11 cellular contexts compared by ENCODE assay signal in the genomic region with DNA sequence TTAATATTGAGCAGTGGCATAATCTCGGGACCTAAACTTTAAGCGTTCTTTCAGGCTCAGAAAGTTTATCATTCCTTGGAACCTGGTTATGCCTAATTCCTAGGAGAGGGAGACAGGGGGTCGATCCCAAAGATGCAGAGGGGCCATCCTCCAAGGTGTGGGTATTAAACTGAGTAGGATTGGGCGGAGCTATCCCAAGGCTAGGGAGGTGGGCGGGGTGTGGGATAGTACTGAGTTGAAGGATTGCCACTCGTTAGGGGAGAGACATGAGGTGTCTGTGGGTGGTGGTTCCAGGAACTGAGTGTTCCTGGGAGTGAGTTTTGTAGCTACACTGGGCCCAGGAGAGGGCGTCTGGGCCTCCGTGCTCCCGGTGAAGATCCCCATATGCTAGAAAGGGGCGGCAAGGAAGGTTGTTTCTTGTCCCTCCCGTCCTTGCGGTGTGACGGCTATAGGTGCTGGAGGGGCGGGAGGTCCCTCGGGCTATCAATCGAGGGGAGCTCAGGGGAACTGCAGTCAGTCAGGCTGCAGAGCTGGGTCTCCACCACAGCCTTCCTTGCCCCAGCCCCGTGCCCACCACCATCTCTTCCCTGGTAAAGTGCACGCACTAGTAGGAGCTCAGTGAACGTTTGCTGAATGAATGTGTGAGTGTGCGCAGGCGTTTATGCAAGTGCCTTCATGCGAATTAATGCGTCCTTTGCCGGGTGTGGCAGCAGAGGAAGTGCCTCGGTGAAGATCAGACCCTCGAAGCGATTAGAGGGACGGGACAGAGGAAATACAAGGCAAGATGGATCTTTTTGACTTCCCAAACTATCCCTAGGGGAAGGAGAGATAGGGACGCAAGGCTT. TPM values are rescaled to one million over a fixed set of nuclear protein-coding genes. Genes with fewer than 3 reads are reported as not detected.
A peak's percentile ranks its signal among the peaks of the same experiment; 100 is the strongest.
DNase-seq lines count a peak whose midpoint lies in the region; ATAC-seq and TF ChIP-seq lines count a peak whose summit lies in the region.
"Had no signal": no experiment of that assay in that cellular context is flagged by ENCODE, and none has a peak within 500 bp of the region (broad histone marks: within the 10 kb centered on the region; RNA-seq: fewer than 3 reads in every experiment).

No MANE protein-coding gene starts in this region.

- H3K27ac Mint-ChIP-seq in activated naive CD4-positive, alpha-beta T cell treated with anti-CD3 and anti-CD28 coated beads, Interleukin-2, amount 10 ng/mL, durations not matched to agents 7 days and 5 days: peak overlapping the region; percentile 39
- H3K27ac Mint-ChIP-seq in stimulated activated naive B cell treated with anti-CD40 and anti-IgM and Interleukin-4, amounts not matched to agents 10 μg/mL and 1 μg/mL and 100 μg/mL, for 72 hours: peak overlapping the region; percentile 88
- H3K27ac Mint-ChIP-seq in activated T-helper 2 cell treated with anti-CD3 and anti-CD28 coated beads, Interferon-gamma antibody, Interleukin-2, Interleukin-4, amounts not matched to agents 10 μg/mL and 5 μg/mL and 100 μg/mL, durations not matched to agents 14 hours and 24 hours and 36 hours: no peak overlapping the region

- peak overlapping the region; percentile 75 for H2AFZ ChIP-seq in PC-3 (ENCODE audit: low read length)
- H2AFZ ChIP-seq: PC-9 had no signal

- no peaks in the 10 kb centered on the region for H3F3A ChIP-seq in PC-3 (ENCODE audit: low read length, unreplicated experiment)

- H3K4me3 Mint-ChIP-seq in activated naive CD4-positive, alpha-beta T cell treated with anti-CD3 and anti-CD28 coated beads, Interleukin-2, amount 10 ng/mL, durations not matched to agents 7 days and 5 days: peak overlapping the region; percentile 27
- peak overlapping the region; percentile 20 to 58 for H3K4me3 Mint-ChIP-seq in stimulated activated naive B cell treated with anti-CD40 and anti-IgM and Interleukin-4, amounts not matched to agents 10 μg/mL and 1 μg/mL and 100 μg/mL, for 72 hours
- H3K4me3 Mint-ChIP-seq in activated T-helper 2 cell treated with anti-CD3 and anti-CD28 coated beads, Interferon-gamma antibody, Interleukin-2, Interleukin-4, amounts not matched to agents 10 μg/mL and 5 μg/mL and 100 μg/mL, durations not matched to agents 14 hours and 24 hours and 36 hours (ENCODE audit: low read depth): no peak overlapping the region

- TF ChIP-seq CTCF in PC-3 (conservative IDR thresholded peaks at IDR 0.05; ENCODE audit: low read depth, low read length): peak; percentile 39; the same call in 1 of the 2 replicates
- TF ChIP-seq CTCF in epithelial cell of esophagus (IDR thresholded peaks at IDR 0.05; ENCODE audit: insufficient read depth, low read depth, low read length, missing control alignments): peak; percentile 21

- H3K4me3 ChIP-seq in PC-3 (ENCODE audit: low read length) (peak overlapping the region; percentile 52), epithelial cell of esophagus (ENCODE audit: low read length) (no peak overlapping the region)
- H3K4me3 ChIP-seq: PC-9, smooth muscle cell had no signal

- H3K27me3 ChIP-seq in PC-3 (ENCODE audit: low read length): peaks cover 24% of the 10 kb centered on the region

- no peak overlapping the region for H3K27ac ChIP-seq in PC-3 (ENCODE audit: low read length)
- H3K27ac ChIP-seq: PC-9 had no signal

- H4K20me1 ChIP-seq in PC-3 (ENCODE audit: low read length): no peaks in the 10 kb centered on the region

- H3K4me1 ChIP-seq in PC-3 (ENCODE audit: insufficient read depth, low read length): 0 out of 2 replicates have a peak, but pooled peaks cover 6% of the 10 kb centered on the region

- H3K27me3 Mint-ChIP-seq in activated naive CD4-positive, alpha-beta T cell treated with anti-CD3 and anti-CD28 coated beads, Interleukin-2, amount 10 ng/mL, durations not matched to agents 7 days and 5 days: peaks cover 100% of the 10 kb centered on the region
- peaks cover 73 to 90% of the 10 kb centered on the region in 2 donors for H3K27me3 Mint-ChIP-seq in stimulated activated naive B cell treated with anti-CD40 and anti-IgM and Interleukin-4, amounts not matched to agents 10 μg/mL and 1 μg/mL and 100 μg/mL, for 72 hours
- peaks cover 76% of the 10 kb centered on the region for H3K27me3 Mint-ChIP-seq in activated T-helper 2 cell treated with anti-CD3 and anti-CD28 coated beads, Interferon-gamma antibody, Interleukin-2, Interleukin-4, amounts not matched to agents 10 μg/mL and 5 μg/mL and 100 μg/mL, durations not matched to agents 14 hours and 24 hours and 36 hours (ENCODE audit: low read depth)

- H3K4me2 ChIP-seq in PC-3 (ENCODE audit: low read length): peak overlapping the region; percentile 78
- H3K4me2 ChIP-seq: PC-9, smooth muscle cell had no signal

- no TSS peak for BruUV-seq in PC-3 (replicated peaks; lab: Mats Ljungman, UMichigan)

- H3K4me1 Mint-ChIP-seq in activated naive CD4-positive, alpha-beta T cell treated with anti-CD3 and anti-CD28 coated beads, Interleukin-2, amount 10 ng/mL, durations not matched to agents 7 days and 5 days: peaks cover 59% of the 10 kb centered on the region
- peaks cover 27 to 36% of the 10 kb centered on the region in 2 donors for H3K4me1 Mint-ChIP-seq in stimulated activated naive B cell treated with anti-CD40 and anti-IgM and Interleukin-4, amounts not matched to agents 10 μg/mL and 1 μg/mL and 100 μg/mL, for 72 hours
- peaks cover 15% of the 10 kb centered on the region for H3K4me1 Mint-ChIP-seq in activated T-helper 2 cell treated with anti-CD3 and anti-CD28 coated beads, Interferon-gamma antibody, Interleukin-2, Interleukin-4, amounts not matched to agents 10 μg/mL and 5 μg/mL and 100 μg/mL, durations not matched to agents 14 hours and 24 hours and 36 hours (ENCODE audit: low read depth)

- no peaks in the 10 kb centered on the region for H3K36me3 ChIP-seq in PC-3 (ENCODE audit: low read depth, low read length)

- no peaks in the 10 kb centered on the region for H3K9me3 Mint-ChIP-seq in activated naive CD4-positive, alpha-beta T cell treated with anti-CD3 and anti-CD28 coated beads, Interleukin-2, amount 10 ng/mL, durations not matched to agents 7 days and 5 days
- peaks cover 0 to 5% of the 10 kb centered on the region in 2 donors for H3K9me3 Mint-ChIP-seq in stimulated activated naive B cell treated with anti-CD40 and anti-IgM and Interleukin-4, amounts not matched to agents 10 μg/mL and 1 μg/mL and 100 μg/mL, for 72 hours
- H3K9me3 Mint-ChIP-seq in activated T-helper 2 cell treated with anti-CD3 and anti-CD28 coated beads, Interferon-gamma antibody, Interleukin-2, Interleukin-4, amounts not matched to agents 10 μg/mL and 5 μg/mL and 100 μg/mL, durations not matched to agents 14 hours and 24 hours and 36 hours: no peaks in the 10 kb centered on the region

- peak; percentile 24 for DNase-seq in activated naive CD4-positive, alpha-beta T cell treated with anti-CD3 and anti-CD28 coated beads, Interleukin-2, amount 10 ng/mL, durations not matched to agents 7 days and 5 days
- no peak for DNase-seq in activated naive CD4-positive, alpha-beta T cell (lab: John Stamatoyannopoulos, UW)
- DNase-seq in PC-3: peak; percentile 53
- DNase-seq in epithelial cell of esophagus (ENCODE audit: low read depth): no peak
- no peak for DNase-seq in stimulated activated naive B cell treated with anti-CD40 and anti-IgM and Interleukin-4, amounts not matched to agents 10 μg/mL and 1 μg/mL and 100 μg/mL, for 72 hours
- DNase-seq in activated T-helper 2 cell treated with anti-CD3 and anti-CD28 coated beads, Interferon-gamma antibody, Interleukin-2, Interleukin-4, amounts not matched to agents 10 μg/mL and 5 μg/mL and 100 μg/mL, durations not matched to agents 14 hours and 24 hours and 36 hours (ENCODE audit: low spot score): no peak
- DNase-seq in left ventricle myocardium superior: no peak
- no peak for DNase-seq in amygdala (lab: John Stamatoyannopoulos, UW)
- DNase-seq: PC-9 had no signal

- CTCF ChIA-PET in activated naive CD4-positive, alpha-beta T cell treated with anti-CD3 and anti-CD28 coated beads, Interleukin-2, amount 10 ng/mL, durations not matched to agents 7 days and 5 days (lab: Charles Lee): interaction anchor here (0.7 to 3.0 kb wide), 5 partner anchors 9 to 437 kb away, joined by 3 to 28 read pairs (median 3); partner anchors contain the start of gene BUB3
- CTCF ChIA-PET in PC-3 (lab: Charles Lee): interaction anchor here (0.9 to 1.3 kb wide), 3 partner anchors 139 to 236 kb away, joined by 3 to 5 read pairs (median 5); no protein-coding TSS in a partner anchor

- POLR2A ChIA-PET in PC-3 (lab: Charles Lee; ENCODE audit: unreplicated experiment): interaction anchor here (0.7 kb wide), 1 partner anchor 9 kb away, joined by 3 read pairs; no protein-coding TSS in a partner anchor

- H3K9ac ChIP-seq in PC-3 (ENCODE audit: low read length): no peak overlapping the region

- H3K9me3 ChIP-seq in PC-3 (ENCODE audit: low read length): no peaks in the 10 kb centered on the region

- no peaks in the 10 kb centered on the region for H3K9me2 ChIP-seq in PC-3 (replicated peaks; ENCODE audit: low read length)

- no peaks in the 10 kb centered on the region for H3K79me2 ChIP-seq in PC-3 (ENCODE audit: low read length)

- ATAC-seq in PC-3 (peak; percentile 82), left ventricle myocardium superior (no peak)
- no peak for ATAC-seq in stimulated activated naive B cell treated with anti-CD40 and anti-IgM and Interleukin-4, amounts not matched to agents 10 μg/mL and 1 μg/mL and 100 μg/mL, for 72 hours (replicated peaks)

- H3K36me3 Mint-ChIP-seq in activated naive CD4-positive, alpha-beta T cell treated with anti-CD3 and anti-CD28 coated beads, Interleukin-2, amount 10 ng/mL, durations not matched to agents 7 days and 5 days: peaks cover 11% of the 10 kb centered on the region
- H3K36me3 Mint-ChIP-seq in stimulated activated naive B cell treated with anti-CD40 and anti-IgM and Interleukin-4, amounts not matched to agents 10 μg/mL and 1 μg/mL and 100 μg/mL, for 72 hours: peaks cover 0 to 5% of the 10 kb centered on the region in 2 donors
- H3K36me3 Mint-ChIP-seq in activated T-helper 2 cell treated with anti-CD3 and anti-CD28 coated beads, Interferon-gamma antibody, Interleukin-2, Interleukin-4, amounts not matched to agents 10 μg/mL and 5 μg/mL and 100 μg/mL, durations not matched to agents 14 hours and 24 hours and 36 hours (ENCODE audit: low read depth): peaks cover 12% of the 10 kb centered on the region

- intact Hi-C loops in PC-3 (cut with micrococcal nuclease): loop anchor here (1.0 kb wide), 1 partner anchor 235 kb away; no protein-coding TSS in a partner anchor
- intact Hi-C loops in activated T-helper 2 cell treated with anti-CD3 and anti-CD28 coated beads, Interferon-gamma antibody, Interleukin-2, Interleukin-4, amounts not matched to agents 10 μg/mL and 5 μg/mL and 100 μg/mL, durations not matched to agents 14 hours and 24 hours and 36 hours (cut with micrococcal nuclease): loop anchor here (1.0 to 10.0 kb wide), 2 partner anchors 8 to 950 kb away; partner anchors contain the start of gene CHST15
- intact Hi-C loops in left ventricle myocardium superior (cut with micrococcal nuclease): no loop called here

RNA-seq across cellular contexts. Expression of gene HMX2, which starts 3.0 kb away (rescaled TPM):
- not detected in 2 replicates for total RNA-seq in PC-3 (2014; rRNA removed)
- total RNA-seq in activated T-helper 2 cell treated with anti-CD3 and anti-CD28 coated beads, Interferon-gamma antibody, Interleukin-2, Interleukin-4, amounts not matched to agents 10 μg/mL and 5 μg/mL and 100 μg/mL, durations not matched to agents 14 hours and 24 hours and 36 hours: not detected in 2 replicates
- total RNA-seq in left ventricle myocardium superior: not detected
- total RNA-seq: lower leg skin, PC-9, smooth muscle cell had no signal

RNA-seq across cellular contexts. Expression of gene HMX3, which starts 9.1 kb away (rescaled TPM):
- total RNA-seq in PC-3 (2014; rRNA removed) (0.51 TPM in 1 of 2 replicates, not detected in the other), left ventricle myocardium superior (not detected)
- total RNA-seq in activated T-helper 2 cell treated with anti-CD3 and anti-CD28 coated beads, Interferon-gamma antibody, Interleukin-2, Interleukin-4, amounts not matched to agents 10 μg/mL and 5 μg/mL and 100 μg/mL, durations not matched to agents 14 hours and 24 hours and 36 hours: not detected in 2 replicates
- total RNA-seq: lower leg skin, PC-9, smooth muscle cell had no signal

RNA-seq across cellular contexts. Expression of gene BUB3, which starts 9.3 kb away (rescaled TPM):
- 271 and 291 TPM in 2 replicates for total RNA-seq in PC-3 (2014; rRNA removed)
- total RNA-seq in activated T-helper 2 cell treated with anti-CD3 and anti-CD28 coated beads, Interferon-gamma antibody, Interleukin-2, Interleukin-4, amounts not matched to agents 10 μg/mL and 5 μg/mL and 100 μg/mL, durations not matched to agents 14 hours and 24 hours and 36 hours: 194 and 210 TPM in 2 replicates
- 40.0 TPM for total RNA-seq in left ventricle myocardium superior

Comparison
In these comparisons a context has a peak if more than half of its experiments do, and no peak if none do; other contexts are left out.
1. DNase-seq: peak in activated naive CD4-positive, alpha-beta T cell treated with anti-CD3 and anti-CD28 coated beads, Interleukin-2, amount 10 ng/mL, durations not matched to agents 7 days and 5 days (single experiment) and PC-3 (single experiment); none in activated naive CD4-positive, alpha-beta T cell (0 of 4), epithelial cell of esophagus (single experiment), stimulated activated naive B cell treated with anti-CD40 and anti-IgM and Interleukin-4, amounts not matched to agents 10 μg/mL and 1 μg/mL and 100 μg/mL, for 72 hours (single experiment), activated T-helper 2 cell treated with anti-CD3 and anti-CD28 coated beads, Interferon-gamma antibody, Interleukin-2, Interleukin-4, amounts not matched to agents 10 μg/mL and 5 μg/mL and 100 μg/mL, durations not matched to agents 14 hours and 24 hours and 36 hours (single experiment), left ventricle myocardium superior (single experiment) and amygdala (0 of 56).